Comparison of ENCODE assay signal across 14 cellular contexts in genomic region chr15:30038667-30039523, GRCh38. TPM values are rescaled to one million over a fixed set of nuclear protein-coding genes. Genes with fewer than 3 reads are reported as not detected.
DNase-seq lines count a peak whose midpoint lies in the region; ATAC-seq and TF ChIP-seq lines count a peak whose summit lies in the region.
"Had no signal": no experiment of that assay in that cellular context is flagged by ENCODE, and none has a peak within 500 bp of the region (broad histone marks: within the 10 kb centered on the region; RNA-seq: fewer than 3 reads in every experiment).

No MANE protein-coding gene starts in this region.

- H3K4me1 Mint-ChIP-seq in activated CD4-positive, alpha-beta T cell treated with anti-CD3 and anti-CD28 coated beads, Interleukin-2, amount 10 ng/mL, durations not matched to agents 24 days and 14 days = no peaks in the 10 kb centered on the region

- no peak for TF ChIP-seq CTCF in epithelial cell of esophagus (IDR thresholded peaks at IDR 0.05; ENCODE audit: insufficient read depth, low read depth, low read length, missing control alignments)

- no peaks in the 10 kb centered on the region for H3K36me3 Mint-ChIP-seq in activated CD4-positive, alpha-beta T cell treated with anti-CD3 and anti-CD28 coated beads, Interleukin-2, amount 10 ng/mL, durations not matched to agents 24 days and 14 days (ENCODE audit: low read depth)

- peak; percentile 83 for DNase-seq in H4 (ENCODE audit: low spot score)
- peak; percentile 67 to 89 for DNase-seq in NCI-H446 (lab: John Stamatoyannopoulos, UW)
- DNase-seq in epithelial cell of esophagus (ENCODE audit: low read depth) = peak; percentile 8
- DNase-seq in sciatic nerve (ENCODE audit: low spot score) = no peak
- no peak for DNase-seq in activated CD4-positive, alpha-beta T cell treated with anti-CD3 and anti-CD28 coated beads, Interleukin-2, amount 10 ng/mL, durations not matched to agents 24 days and 14 days
- no peak for DNase-seq in GOT3 (lab: John Stamatoyannopoulos, UW)
- DNase-seq: activated CD8-positive, alpha-beta T cell treated with anti-CD3 and anti-CD28 coated beads for 36 hours; activated gamma-delta T cell; Caco-2; cortex of kidney; retina had no signal

- no peaks in the 10 kb centered on the region for H3K9me3 Mint-ChIP-seq in activated CD4-positive, alpha-beta T cell treated with anti-CD3 and anti-CD28 coated beads, Interleukin-2, amount 10 ng/mL, durations not matched to agents 24 days and 14 days

- H3K4me3 ChIP-seq in epithelial cell of esophagus (ENCODE audit: low read length) = no peak overlapping the region

- no peak overlapping the region for H3K4me3 Mint-ChIP-seq in activated CD4-positive, alpha-beta T cell treated with anti-CD3 and anti-CD28 coated beads, Interleukin-2, amount 10 ng/mL, durations not matched to agents 24 days and 14 days
- H3K4me3 Mint-ChIP-seq: activated CD8-positive, alpha-beta T cell treated with anti-CD3 and anti-CD28 coated beads for 36 hours had no signal

- ATAC-seq in sciatic nerve (peak; percentile 61), HG02840 (IDR thresholded peaks at IDR 0.05; ENCODE audit: low FRiP score, unreplicated experiment) (no peak)
- ATAC-seq: activated CD8-positive, alpha-beta T cell treated with anti-CD3 and anti-CD28 coated beads for 36 hours; Panc1 had no signal

- intact Hi-C loops in sciatic nerve (cut with DNase I) = no loop called here
- intact Hi-C loops in activated CD4-positive, alpha-beta T cell treated with anti-CD3 and anti-CD28 coated beads, Interleukin-2, amount 10 ng/mL, durations not matched to agents 24 days and 14 days (cut with micrococcal nuclease) = no loop called here

- no peaks in the 10 kb centered on the region for H3K27me3 Mint-ChIP-seq in activated CD4-positive, alpha-beta T cell treated with anti-CD3 and anti-CD28 coated beads, Interleukin-2, amount 10 ng/mL, durations not matched to agents 24 days and 14 days
- H3K27me3 Mint-ChIP-seq: activated CD8-positive, alpha-beta T cell treated with anti-CD3 and anti-CD28 coated beads for 36 hours had no signal

- no peak overlapping the region for H3K27ac Mint-ChIP-seq in activated CD4-positive, alpha-beta T cell treated with anti-CD3 and anti-CD28 coated beads, Interleukin-2, amount 10 ng/mL, durations not matched to agents 24 days and 14 days
- H3K27ac Mint-ChIP-seq: activated CD8-positive, alpha-beta T cell treated with anti-CD3 and anti-CD28 coated beads for 36 hours had no signal

RNA-seq across cellular contexts. Expression of gene GOLGA8J, which starts 43.9 kb away (rescaled TPM):
- not detected in 2 replicates for total RNA-seq in H4 (2014; rRNA removed; shearing (Covaris generic))
- total RNA-seq in sciatic nerve = 0.89 TPM
- total RNA-seq in activated CD4-positive, alpha-beta T cell treated with anti-CD3 and anti-CD28 coated beads, Interleukin-2, amount 10 ng/mL, durations not matched to agents 24 days and 14 days = not detected in 2 replicates
- total RNA-seq: Caco-2; T-helper 2 cell treated with Interferon-gamma antibody and Interleukin-4, amounts not matched to agents 100 ng/mL and 5 ng/mL, for 36 hours had no signal

Comparison
In these comparisons a context has a peak if more than half of its experiments do, and no peak if none do; other contexts are left out.
1. DNase-seq: peak in H4 (single experiment), NCI-H446 (2 of 2) and epithelial cell of esophagus (single experiment); none in sciatic nerve (single experiment), activated CD4-positive, alpha-beta T cell treated with anti-CD3 and anti-CD28 coated beads, Interleukin-2, amount 10 ng/mL, durations not matched to agents 24 days and 14 days (single experiment) and GOT3 (single experiment).